ENCODE assay signal across 8 cellular contexts in the genomic region with DNA sequence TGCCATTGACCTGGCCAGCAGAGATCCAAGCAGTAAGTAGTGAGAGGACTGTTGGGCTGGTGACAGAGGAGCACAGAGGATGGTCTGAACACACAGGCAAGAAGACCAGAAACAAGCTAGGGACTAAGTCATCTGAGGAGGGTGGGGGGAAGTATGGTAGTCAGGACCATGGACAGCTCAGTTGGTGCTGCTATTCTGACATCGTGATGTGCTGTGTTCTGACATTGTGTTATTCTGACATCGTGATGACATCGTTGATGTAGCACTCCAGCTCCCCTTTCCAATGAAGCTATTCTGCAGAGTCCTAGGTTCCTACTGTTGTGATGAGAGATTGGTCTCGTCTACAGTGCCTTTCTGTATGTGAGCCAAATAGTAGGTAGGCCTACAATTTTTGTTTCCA. TPM values are rescaled to one million over a fixed set of nuclear protein-coding genes. Genes with fewer than 3 reads are reported as not detected.
DNase-seq lines count a peak whose midpoint lies in the region; ATAC-seq and TF ChIP-seq lines count a peak whose summit lies in the region.

No MANE protein-coding gene starts in this region.

- no peaks in the 10 kb centered on the region for H3K27me3 ChIP-seq in H9 (ENCODE audit: insufficient read depth, low read length)

- H3K14ac ChIP-seq in H9 (ENCODE audit: insufficient read depth, low read length) = no peak overlapping the region

- TF ChIP-seq CTCF in H9 (conservative IDR thresholded peaks at IDR 0.05) = no peak

- no peak overlapping the region for H4K8ac ChIP-seq in H9 (replicated peaks; ENCODE audit: insufficient read length, low read depth, low read length)

- H3K4me1 Mint-ChIP-seq in H9 = no peaks in the 10 kb centered on the region

- H2AK5ac ChIP-seq in H9 (ENCODE audit: insufficient read length, low read length) = no peak overlapping the region

- H3K79me1 ChIP-seq in H9 (ENCODE audit: insufficient read depth, low read depth, low read length, poor library complexity, severe bottlenecking) = no peaks in the 10 kb centered on the region

- no peak overlapping the region for H2BK20ac ChIP-seq in H9 (ENCODE audit: low read depth, low read length, poor library complexity, severe bottlenecking)

- no peak overlapping the region for H2BK120ac ChIP-seq in H9 (ENCODE audit: low read depth, low read length, poor library complexity, severe bottlenecking)

- no peak overlapping the region for H2AFZ ChIP-seq in H9 (ENCODE audit: low read length)

- H3K56ac ChIP-seq in H9 (ENCODE audit: insufficient read length, low read depth, low read length) = no peak overlapping the region

- H3K18ac ChIP-seq in H9 (ENCODE audit: insufficient read length, low read depth, low read length) = no peak overlapping the region

- no peak overlapping the region for H3T11ph ChIP-seq in H9 (ENCODE audit: low read length)

- no peak overlapping the region for H3K23ac ChIP-seq in H9 (ENCODE audit: insufficient read length, low read depth, low read length)

- no peak overlapping the region for H3K4ac ChIP-seq in H9 (ENCODE audit: low read depth, low read length)

- no peak overlapping the region for H3K4me2 ChIP-seq in H9 (ENCODE audit: insufficient read depth, insufficient read length, low read length)

- no peak overlapping the region for H3K27ac Mint-ChIP-seq in H9

- in situ Hi-C loops in ACHN (cut with HindIII; ENCODE audit: low pct_ligation_motif_present, low pct_unique_long_range_greater_than_20kb, low sequenced_read_pairs) = no loop called here

- H2BK5ac ChIP-seq in H9 (ENCODE audit: insufficient read length, low read length) = no peak overlapping the region

- no peaks in the 10 kb centered on the region for H3K36me3 ChIP-seq in SK-N-MC (ENCODE audit: insufficient read depth, low read length)

- H3K9ac ChIP-seq in H9 (ENCODE audit: extremely low read depth, insufficient read length, low read length) (no peak overlapping the region), SK-N-MC (ENCODE audit: insufficient read length) (no peak overlapping the region)

- H3K4me3 Mint-ChIP-seq in H9 = no peak overlapping the region

- H3K4me1 ChIP-seq in H9 (ENCODE audit: insufficient read depth, low read length) = no peaks in the 10 kb centered on the region

- H3K9me3 ChIP-seq in H9 (ENCODE audit: control insufficient read depth, low read depth, low read length) (no peaks in the 10 kb centered on the region), SK-N-MC (ENCODE audit: low read depth, low read length) (no peaks in the 10 kb centered on the region)

- no peak overlapping the region for H2BK12ac ChIP-seq in H9 (ENCODE audit: insufficient read length, low read depth, low read length)

- H3K9me3 Mint-ChIP-seq in H9 = no peaks in the 10 kb centered on the region; a peak in 1 of 5 replicates

- H3K79me2 ChIP-seq in H9 (ENCODE audit: insufficient read depth, low read length) = no peaks in the 10 kb centered on the region

- H4K91ac ChIP-seq in H9 (ENCODE audit: insufficient read length, low read depth, low read length) = no peak overlapping the region

- no peaks in the 10 kb centered on the region for H3K36me3 Mint-ChIP-seq in H9 (ENCODE audit: insufficient read depth in 1 of 3, low read depth in 3 of 3)

- H3K27ac ChIP-seq in H9 (ENCODE audit: insufficient read length, low read depth, low read length) (no peak overlapping the region), SK-N-MC (no peak overlapping the region)

- H2BK15ac ChIP-seq in H9 (ENCODE audit: low read depth, low read length) = no peak overlapping the region

- H4K20me1 ChIP-seq in H9 (ENCODE audit: control insufficient read depth, insufficient read depth, insufficient read length) = no peaks in the 10 kb centered on the region

- no CpG with 5 or more reads among the region's 4 CpGs for WGBS in H9 (ENCODE audit: extremely low coverage, insufficient read length, low lambda C conversion rate)

- H3K23me2 ChIP-seq in H9 (ENCODE audit: insufficient read length, low read depth, low read length, poor library complexity, severe bottlenecking) = no peaks in the 10 kb centered on the region

- no peaks in the 10 kb centered on the region; the same call in 1 of the 2 replicates for H3K27me3 Mint-ChIP-seq in H9 (ENCODE audit: low read depth)

- DNase-seq in ACHN (peak; percentile 70), H9 (peak; percentile 77), SK-N-MC (ENCODE audit: low read depth, low spot score) (peak; percentile 56), astrocyte of the hippocampus (ENCODE audit: low read depth, low spot score) (peak; percentile 87), left kidney (ENCODE audit: low read depth, low spot score) (peak; percentile 94), NCI-H2029 (lab: John Stamatoyannopoulos, UW) (no peak)
- DNase-seq in stimulated activated naive CD4-positive, alpha-beta T cell (lab: John Stamatoyannopoulos, UW) = peak; percentile 3 to 60 (median 14)

- no peak for ATAC-seq in GM18870 (IDR thresholded peaks at IDR 0.05; ENCODE audit: unreplicated experiment)

- H3K4me3 ChIP-seq in SK-N-MC = no peak overlapping the region

- H4K5ac ChIP-seq in H9 (ENCODE audit: insufficient read length, low read depth, low read length) = no peak overlapping the region

RNA-seq across cellular contexts. Expression of a gene that starts 28.7 kb away (rescaled TPM):
- not detected in 2 replicates for total RNA-seq in H9 (2021)

RNA-seq across cellular contexts. Expression of a gene that starts 36.3 kb away (rescaled TPM):
- 6.1 and 7.1 TPM in 2 replicates for total RNA-seq in H9 (2021)
